Comparison of ENCODE assay signal across 8 cellular contexts in the genomic region with DNA sequence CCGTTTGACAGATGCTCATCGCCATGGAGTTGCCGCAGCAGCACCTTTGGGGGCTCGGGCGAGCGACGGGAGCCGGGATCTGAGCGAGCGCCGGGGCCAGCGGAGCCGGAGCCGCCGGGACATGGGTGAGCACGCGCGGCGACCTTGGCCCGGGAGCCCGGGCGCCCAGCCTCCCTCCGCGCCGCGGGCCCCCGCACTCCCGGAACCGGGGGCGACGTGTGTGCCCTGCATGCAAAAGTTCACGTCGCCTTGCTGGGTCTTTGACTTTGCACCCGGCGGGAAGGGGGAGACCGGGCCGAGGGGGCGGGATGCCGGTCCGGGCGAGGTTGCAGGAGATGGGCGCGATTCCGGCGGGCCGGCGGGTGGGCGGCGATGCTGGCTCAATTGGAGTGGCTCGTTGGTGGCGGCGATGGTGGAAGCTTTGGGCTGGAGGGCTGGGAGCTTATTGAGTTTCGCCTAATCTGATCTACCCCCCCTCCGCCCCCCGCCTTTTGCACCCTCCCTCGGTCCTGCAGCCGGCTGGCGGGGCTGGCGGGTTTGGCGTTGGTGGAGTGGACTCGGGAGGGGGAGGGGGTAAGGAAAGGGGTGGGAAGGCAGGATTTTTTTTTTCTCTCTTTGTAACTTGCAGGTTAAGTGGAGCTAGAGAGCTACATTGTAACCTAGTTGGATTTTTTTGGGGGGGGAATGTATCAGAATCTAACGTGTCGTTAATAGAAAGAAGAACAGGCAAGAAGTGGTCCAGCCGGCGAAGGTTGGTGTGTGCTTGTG. TPM values are rescaled to one million over a fixed set of nuclear protein-coding genes. Genes with fewer than 3 reads are reported as not detected.
DNase-seq lines count a peak whose midpoint lies in the region; ATAC-seq and TF ChIP-seq lines count a peak whose summit lies in the region.

TSS of gene SETBP1 (plus strand) at position 618 of the 768 bp plus-strand sequence. CDS start 20,459 bp downstream, outside the sequence.

- peak within 1 kb of the TSS; percentile 79 for H3K27ac Mint-ChIP-seq in T-helper 2 cell treated with Interferon-gamma antibody and Interleukin-4, amounts not matched to agents 5 μg/mL and 100 μg/mL, for 36 hours

- H3K27me3 Mint-ChIP-seq in T-helper 2 cell treated with Interferon-gamma antibody and Interleukin-4, amounts not matched to agents 5 μg/mL and 100 μg/mL, for 36 hours (ENCODE audit: low read depth), result peaks cover 19% of the 10 kb centered on the region

- peak; percentile 52 for DNase-seq in activated CD4-positive, alpha-beta T cell treated with anti-CD3 and anti-CD28 coated beads for 48 hours
- DNase-seq in activated CD4-positive, alpha-beta T cell treated with anti-CD3 and anti-CD28 coated beads, Interleukin-2, amount 50 U/mL, for 4 hours, result no peak
- DNase-seq in MG63, result peak; percentile 28
- peak; percentile 66 for DNase-seq in T-helper 2 cell treated with Interferon-gamma antibody and Interleukin-4, amounts not matched to agents 5 μg/mL and 100 μg/mL, for 36 hours (ENCODE audit: low spot score)
- DNase-seq in coronary artery (ENCODE audit: low spot score), result peak; percentile 88
- DNase-seq in left colon, result peak; percentile 68 to 79
- peak; percentile 22 for DNase-seq in stimulated activated CD4-positive, alpha-beta T cell treated with anti-CD3 and anti-CD28 coated beads, Interleukin-1b, Interleukin-23, amount 100 ng/mL, for 48 hours

- H3K36me3 ChIP-seq in MG63, result no peaks in the 10 kb centered on the region

- H3K27ac ChIP-seq in coronary artery, result peak within 1 kb of the TSS; percentile 90 to 96

- no peaks in the 10 kb centered on the region for H3K4me1 Mint-ChIP-seq in T-helper 2 cell treated with Interferon-gamma antibody and Interleukin-4, amounts not matched to agents 5 μg/mL and 100 μg/mL, for 36 hours (ENCODE audit: low read depth)

- peak within 1 kb of the TSS; percentile 78 for H3K4me3 Mint-ChIP-seq in T-helper 2 cell treated with Interferon-gamma antibody and Interleukin-4, amounts not matched to agents 5 μg/mL and 100 μg/mL, for 36 hours

- no peaks in the 10 kb centered on the region for H3K9me3 ChIP-seq in MG63

- peak; percentile 36 for ATAC-seq in left colon
- ATAC-seq in HG03565 (IDR thresholded peaks at IDR 0.05; ENCODE audit: unreplicated experiment), result no peak

- no peaks in the 10 kb centered on the region for H3K9me3 Mint-ChIP-seq in T-helper 2 cell treated with Interferon-gamma antibody and Interleukin-4, amounts not matched to agents 5 μg/mL and 100 μg/mL, for 36 hours

- H3K4me3 ChIP-seq in MG63 (peak within 1 kb of the TSS; percentile 47), coronary artery (peak within 1 kb of the TSS; percentile 92)

- TF ChIP-seq CTCF in coronary artery (IDR thresholded peaks at IDR 0.05), result no peak

- intact Hi-C loops in left colon (cut with DNase I, micrococcal nuclease), result loop anchor here in 1 of 2 donors (10.0 kb wide), 2 partner anchors 104 to 334 kb away; no protein-coding TSS in a partner anchor

- H3K36me3 Mint-ChIP-seq in T-helper 2 cell treated with Interferon-gamma antibody and Interleukin-4, amounts not matched to agents 5 μg/mL and 100 μg/mL, for 36 hours (ENCODE audit: low read depth), result no peaks in the 10 kb centered on the region

- no peaks in the 10 kb centered on the region; the same call in 1 of the 2 replicates for H3K27me3 ChIP-seq in MG63

RNA-seq across cellular contexts. Expression of gene SETBP1, which starts in this region (rescaled TPM):
- not detected in 2 replicates for total RNA-seq in MG63 (2014; rRNA removed; shearing (Covaris generic); ENCODE audit: low replicate concordance)
- total RNA-seq in left colon, result 10 to 100 TPM; 10.2 to 21.2 TPM

Comparison
In these comparisons a context has a peak if more than half of its experiments do, and no peak if none do; other contexts are left out.
1. RNA of gene SETBP1 (total RNA-seq): 10.2 to 21.2 TPM in left colon; not detected in MG63; every median in the first group is over 10 times any median in the second.
2. DNase-seq: peak in activated CD4-positive, alpha-beta T cell treated with anti-CD3 and anti-CD28 coated beads for 48 hours (single experiment), T-helper 2 cell treated with Interferon-gamma antibody and Interleukin-4, amounts not matched to agents 5 μg/mL and 100 μg/mL, for 36 hours (single experiment), coronary artery (single experiment), left colon (2 of 2) and stimulated activated CD4-positive, alpha-beta T cell treated with anti-CD3 and anti-CD28 coated beads, Interleukin-1b, Interleukin-23, amount 100 ng/mL, for 48 hours (single experiment); none in activated CD4-positive, alpha-beta T cell treated with anti-CD3 and anti-CD28 coated beads, Interleukin-2, amount 50 U/mL, for 4 hours (0 of 2).
3. Peak in DNase-seq and H3K4me3 ChIP-seq in MG63; RNA of the gene not detected or under 1 TPM.